ENCODE assay signal across 18 cellular contexts in genomic region chr18:76058146-76058545, GRCh38.
DNase-seq lines count a peak whose midpoint lies in the region; TF ChIP-seq lines count a peak whose summit lies in the region.
"Had no signal": no experiment of that assay in that cellular context is flagged by ENCODE, and none has a peak within 500 bp of the region (broad histone marks: within the 10 kb centered on the region; RNA-seq: fewer than 3 reads in every experiment).

No MANE protein-coding gene starts in this region.

- TF ChIP-seq CTCF in smooth muscle cell (IDR thresholded peaks at IDR 0.05; ENCODE audit: borderline replicate concordance, insufficient read depth, poor library complexity, severe bottlenecking) = no peak

- POLR2A ChIA-PET in activated CD4-positive, alpha-beta memory T cell treated with anti-CD3 and anti-CD28 coated beads for 36 hours (lab: Charles Lee) = no interaction called here

- H3K9me3 Mint-ChIP-seq in activated CD4-positive, alpha-beta memory T cell treated with anti-CD3 and anti-CD28 coated beads for 36 hours = no peaks in the 10 kb centered on the region
- H3K9me3 Mint-ChIP-seq: CD4-positive, alpha-beta T cell; CD8-positive, alpha-beta T cell had no signal

- DNase-seq in MV-4-11 (lab: John Stamatoyannopoulos, UW) (peak; percentile 14), smooth muscle cell (lab: John Stamatoyannopoulos, UW; ENCODE audit: unreplicated experiment) (no peak), DMS79 treated with DMSO at 0.1 percent for 48 hours (lab: John Stamatoyannopoulos, UW) (no peak)
- no peak for DNase-seq in activated CD4-positive, alpha-beta memory T cell treated with anti-CD3 and anti-CD28 coated beads for 36 hours
- DNase-seq: 8988T; ACHN; BE2C; Caco-2; Calu3; CD4-positive, alpha-beta T cell; CD8-positive, alpha-beta T cell; DND-41; EL; GDM1 had no signal

- H3K27ac ChIP-seq in BLaER1 treated with 17β-estradiol and CSF1 and Interleukin-3, amounts not matched to agents 10 nM and 100 nM = no peak overlapping the region
- no peak overlapping the region for H3K27ac ChIP-seq in smooth muscle cell (ENCODE audit: low read depth)
- H3K27ac ChIP-seq: BLaER1, C4-2B had no signal

- no peak overlapping the region for H3K4me3 Mint-ChIP-seq in activated CD4-positive, alpha-beta memory T cell treated with anti-CD3 and anti-CD28 coated beads for 36 hours
- H3K4me3 Mint-ChIP-seq: CD4-positive, alpha-beta T cell; CD8-positive, alpha-beta T cell had no signal

- CTCF ChIA-PET in activated CD4-positive, alpha-beta memory T cell treated with anti-CD3 and anti-CD28 coated beads for 36 hours (lab: Charles Lee) = no interaction called here

- no peaks in the 10 kb centered on the region for H4K20me1 ChIP-seq in BLaER1 treated with 17β-estradiol and CSF1 and Interleukin-3, amounts not matched to agents 10 nM and 100 nM
- H4K20me1 ChIP-seq in smooth muscle cell (ENCODE audit: low read depth) = no peaks in the 10 kb centered on the region
- H4K20me1 ChIP-seq: BLaER1 had no signal

- peaks cover 0 to 9% (median 4%) of the 10 kb centered on the region in 10 experiments; a peak in 7 of 20 replicates for H3K4me1 ChIP-seq in BLaER1 treated with 17β-estradiol and CSF1 and Interleukin-3, amounts not matched to agents 10 nM and 100 nM
- H3K4me1 ChIP-seq in smooth muscle cell (ENCODE audit: low read depth) = no peaks in the 10 kb centered on the region
- H3K4me1 ChIP-seq: BE2C, Caco-2 had no signal

- peak overlapping the region in 6 of 11 experiments; percentile 3 to 38 (median 26); a peak in 3 of 22 replicates for H3K4me2 ChIP-seq in BLaER1 treated with 17β-estradiol and CSF1 and Interleukin-3, amounts not matched to agents 10 nM and 100 nM
- H3K4me2 ChIP-seq in smooth muscle cell = no peak overlapping the region
- H3K4me2 ChIP-seq: BLaER1 had no signal

- no peaks in the 10 kb centered on the region for H3F3A ChIP-seq in smooth muscle cell (ENCODE audit: low read depth)

- 65% methylated on average over 10 of the region's 10 CpGs for WGBS in smooth muscle cell (ENCODE audit: low lambda C conversion rate)

- no peaks in the 10 kb centered on the region for H3K36me3 ChIP-seq in BLaER1 treated with 17β-estradiol and CSF1 and Interleukin-3, amounts not matched to agents 10 nM and 100 nM
- H3K36me3 ChIP-seq in smooth muscle cell (ENCODE audit: low read depth) = no peaks in the 10 kb centered on the region
- H3K36me3 ChIP-seq: BE2C, BLaER1 had no signal

- intact Hi-C loops in activated CD4-positive, alpha-beta memory T cell treated with anti-CD3 and anti-CD28 coated beads for 36 hours (cut with micrococcal nuclease) = no loop called here

- H3K27me3 Mint-ChIP-seq in activated CD4-positive, alpha-beta memory T cell treated with anti-CD3 and anti-CD28 coated beads for 36 hours = peaks cover 2% of the 10 kb centered on the region
- H3K27me3 Mint-ChIP-seq: CD4-positive, alpha-beta T cell had no signal

- no peak overlapping the region for H3K4me3 ChIP-seq in BLaER1 treated with 17β-estradiol and CSF1 and Interleukin-3, amounts not matched to agents 10 nM and 100 nM
- H3K4me3 ChIP-seq in smooth muscle cell = no peak overlapping the region
- H3K4me3 ChIP-seq: BLaER1, GM12878 had no signal

- no peaks in the 10 kb centered on the region for H3K4me1 Mint-ChIP-seq in activated CD4-positive, alpha-beta memory T cell treated with anti-CD3 and anti-CD28 coated beads for 36 hours (ENCODE audit: low read depth)

- H3K9ac ChIP-seq in BLaER1 treated with 17β-estradiol and CSF1 and Interleukin-3, amounts not matched to agents 10 nM and 100 nM = no peak overlapping the region
- H3K9ac ChIP-seq in smooth muscle cell (ENCODE audit: low read depth) = no peak overlapping the region
- H3K9ac ChIP-seq: BLaER1 had no signal

- H3K79me2 ChIP-seq in smooth muscle cell (ENCODE audit: low read depth) = no peaks in the 10 kb centered on the region

- H3K9me3 ChIP-seq in BLaER1 treated with 17β-estradiol and CSF1 and Interleukin-3, amounts not matched to agents 10 nM and 100 nM (replicated peaks in 1 of 11) = no peaks in the 10 kb centered on the region
- H3K9me3 ChIP-seq in smooth muscle cell (replicated peaks; ENCODE audit: low read depth) = no peaks in the 10 kb centered on the region
- H3K9me3 ChIP-seq: BE2C, BLaER1, Caco-2 had no signal

- H3K36me3 Mint-ChIP-seq in activated CD4-positive, alpha-beta memory T cell treated with anti-CD3 and anti-CD28 coated beads for 36 hours = no peaks in the 10 kb centered on the region
- H3K36me3 Mint-ChIP-seq: CD8-positive, alpha-beta T cell had no signal

- no peak overlapping the region for H3K27ac Mint-ChIP-seq in activated CD4-positive, alpha-beta memory T cell treated with anti-CD3 and anti-CD28 coated beads for 36 hours
- H3K27ac Mint-ChIP-seq: CD4-positive, alpha-beta T cell; CD8-positive, alpha-beta T cell had no signal

- H2AFZ ChIP-seq in smooth muscle cell (ENCODE audit: low read depth) = peak overlapping the region; percentile 72

- H3K27me3 ChIP-seq in BLaER1 treated with 17β-estradiol and CSF1 and Interleukin-3, amounts not matched to agents 10 nM and 100 nM = no peaks in the 10 kb centered on the region
- H3K27me3 ChIP-seq in smooth muscle cell (ENCODE audit: low read depth) = no peaks in the 10 kb centered on the region
- H3K27me3 ChIP-seq: BE2C, BLaER1 had no signal
